Comparison of ENCODE assay signal across 1 cellular context in the genomic region with DNA sequence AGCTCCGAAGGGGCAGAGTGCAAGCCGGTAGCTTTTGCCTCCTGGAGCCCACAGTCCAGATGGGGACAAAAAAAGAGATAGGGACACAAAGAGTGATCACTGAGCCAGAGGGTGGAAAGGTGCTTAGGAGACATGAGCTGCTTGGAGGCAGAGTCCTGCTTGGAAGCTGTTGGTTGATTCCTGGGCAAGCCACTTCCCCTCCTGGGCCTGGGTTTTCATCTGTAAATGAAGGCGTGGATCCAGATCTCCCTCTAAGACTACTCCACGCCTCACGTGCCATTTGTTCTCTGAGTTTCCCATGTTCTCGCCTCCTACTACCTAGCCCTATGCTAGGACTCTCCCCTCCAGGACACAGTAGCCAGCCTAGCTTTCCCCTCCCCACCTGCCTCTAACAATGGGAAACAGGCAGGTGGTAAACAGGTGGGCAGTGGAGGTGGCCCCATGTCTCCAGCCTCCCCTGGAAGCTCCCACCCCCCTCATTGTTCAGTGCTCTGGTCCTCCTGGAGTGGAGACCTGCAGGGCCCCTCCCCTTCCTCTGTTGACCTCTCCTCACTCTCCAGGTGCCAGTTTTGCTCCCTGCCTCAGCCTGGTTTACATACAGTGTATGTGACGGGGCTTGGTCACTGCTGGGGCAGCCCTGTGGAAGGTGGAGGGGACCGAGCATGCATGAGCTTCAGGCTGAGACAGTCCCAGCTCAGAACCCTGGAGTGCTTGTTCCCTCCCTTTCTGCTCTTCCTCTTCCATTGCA.
TF ChIP-seq lines count a peak whose summit lies in the region.

No MANE protein-coding gene starts in this region.

TF ChIP-seq in HepG2, 621 proteins besides CTCF, POLR2A, EP300 and RAD21 (continued from another document):
- TF ChIP-seq, protein P1, sequence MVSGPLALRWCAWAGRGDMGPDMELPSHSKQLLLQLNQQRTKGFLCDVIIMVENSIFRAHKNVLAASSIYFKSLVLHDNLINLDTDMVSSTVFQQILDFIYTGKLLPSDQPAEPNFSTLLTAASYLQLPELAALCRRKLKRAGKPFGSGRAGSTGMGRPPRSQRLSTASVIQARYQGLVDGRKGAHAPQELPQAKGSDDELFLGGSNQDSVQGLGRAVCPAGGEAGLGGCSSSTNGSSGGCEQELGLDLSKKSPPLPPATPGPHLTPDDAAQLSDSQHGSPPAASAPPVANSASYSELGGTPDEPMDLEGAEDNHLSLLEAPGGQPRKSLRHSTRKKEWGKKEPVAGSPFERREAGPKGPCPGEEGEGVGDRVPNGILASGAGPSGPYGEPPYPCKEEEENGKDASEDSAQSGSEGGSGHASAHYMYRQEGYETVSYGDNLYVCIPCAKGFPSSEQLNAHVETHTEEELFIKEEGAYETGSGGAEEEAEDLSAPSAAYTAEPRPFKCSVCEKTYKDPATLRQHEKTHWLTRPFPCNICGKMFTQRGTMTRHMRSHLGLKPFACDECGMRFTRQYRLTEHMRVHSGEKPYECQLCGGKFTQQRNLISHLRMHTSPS (CRISPR knock-in tag; IDR thresholded peaks at IDR 0.05; ENCODE audit: low read depth), result no peak
- TF ChIP-seq RAD51 (IDR thresholded peaks at IDR 0.05; ENCODE audit: borderline replicate concordance), result no peak
- TF ChIP-seq ZNF615 (CRISPR knock-in tag; IDR thresholded peaks at IDR 0.05; ENCODE audit: borderline replicate concordance), result no peak
- TF ChIP-seq ZNF510 (CRISPR knock-in tag; IDR thresholded peaks at IDR 0.05; ENCODE audit: low read depth), result no peak
- TF ChIP-seq, protein P2, sequence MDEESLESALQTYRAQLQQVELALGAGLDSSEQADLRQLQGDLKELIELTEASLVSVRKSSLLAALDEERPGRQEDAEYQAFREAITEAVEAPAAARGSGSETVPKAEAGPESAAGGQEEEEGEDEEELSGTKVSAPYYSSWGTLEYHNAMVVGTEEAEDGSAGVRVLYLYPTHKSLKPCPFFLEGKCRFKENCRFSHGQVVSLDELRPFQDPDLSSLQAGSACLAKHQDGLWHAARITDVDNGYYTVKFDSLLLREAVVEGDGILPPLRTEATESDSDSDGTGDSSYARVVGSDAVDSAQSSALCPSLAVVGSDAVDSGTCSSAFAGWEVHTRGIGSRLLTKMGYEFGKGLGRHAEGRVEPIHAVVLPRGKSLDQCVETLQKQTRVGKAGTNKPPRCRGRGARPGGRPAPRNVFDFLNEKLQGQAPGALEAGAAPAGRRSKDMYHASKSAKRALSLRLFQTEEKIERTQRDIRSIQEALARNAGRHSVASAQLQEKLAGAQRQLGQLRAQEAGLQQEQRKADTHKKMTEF (CRISPR knock-in tag; IDR thresholded peaks at IDR 0.05), result no peak
- TF ChIP-seq, protein P3, sequence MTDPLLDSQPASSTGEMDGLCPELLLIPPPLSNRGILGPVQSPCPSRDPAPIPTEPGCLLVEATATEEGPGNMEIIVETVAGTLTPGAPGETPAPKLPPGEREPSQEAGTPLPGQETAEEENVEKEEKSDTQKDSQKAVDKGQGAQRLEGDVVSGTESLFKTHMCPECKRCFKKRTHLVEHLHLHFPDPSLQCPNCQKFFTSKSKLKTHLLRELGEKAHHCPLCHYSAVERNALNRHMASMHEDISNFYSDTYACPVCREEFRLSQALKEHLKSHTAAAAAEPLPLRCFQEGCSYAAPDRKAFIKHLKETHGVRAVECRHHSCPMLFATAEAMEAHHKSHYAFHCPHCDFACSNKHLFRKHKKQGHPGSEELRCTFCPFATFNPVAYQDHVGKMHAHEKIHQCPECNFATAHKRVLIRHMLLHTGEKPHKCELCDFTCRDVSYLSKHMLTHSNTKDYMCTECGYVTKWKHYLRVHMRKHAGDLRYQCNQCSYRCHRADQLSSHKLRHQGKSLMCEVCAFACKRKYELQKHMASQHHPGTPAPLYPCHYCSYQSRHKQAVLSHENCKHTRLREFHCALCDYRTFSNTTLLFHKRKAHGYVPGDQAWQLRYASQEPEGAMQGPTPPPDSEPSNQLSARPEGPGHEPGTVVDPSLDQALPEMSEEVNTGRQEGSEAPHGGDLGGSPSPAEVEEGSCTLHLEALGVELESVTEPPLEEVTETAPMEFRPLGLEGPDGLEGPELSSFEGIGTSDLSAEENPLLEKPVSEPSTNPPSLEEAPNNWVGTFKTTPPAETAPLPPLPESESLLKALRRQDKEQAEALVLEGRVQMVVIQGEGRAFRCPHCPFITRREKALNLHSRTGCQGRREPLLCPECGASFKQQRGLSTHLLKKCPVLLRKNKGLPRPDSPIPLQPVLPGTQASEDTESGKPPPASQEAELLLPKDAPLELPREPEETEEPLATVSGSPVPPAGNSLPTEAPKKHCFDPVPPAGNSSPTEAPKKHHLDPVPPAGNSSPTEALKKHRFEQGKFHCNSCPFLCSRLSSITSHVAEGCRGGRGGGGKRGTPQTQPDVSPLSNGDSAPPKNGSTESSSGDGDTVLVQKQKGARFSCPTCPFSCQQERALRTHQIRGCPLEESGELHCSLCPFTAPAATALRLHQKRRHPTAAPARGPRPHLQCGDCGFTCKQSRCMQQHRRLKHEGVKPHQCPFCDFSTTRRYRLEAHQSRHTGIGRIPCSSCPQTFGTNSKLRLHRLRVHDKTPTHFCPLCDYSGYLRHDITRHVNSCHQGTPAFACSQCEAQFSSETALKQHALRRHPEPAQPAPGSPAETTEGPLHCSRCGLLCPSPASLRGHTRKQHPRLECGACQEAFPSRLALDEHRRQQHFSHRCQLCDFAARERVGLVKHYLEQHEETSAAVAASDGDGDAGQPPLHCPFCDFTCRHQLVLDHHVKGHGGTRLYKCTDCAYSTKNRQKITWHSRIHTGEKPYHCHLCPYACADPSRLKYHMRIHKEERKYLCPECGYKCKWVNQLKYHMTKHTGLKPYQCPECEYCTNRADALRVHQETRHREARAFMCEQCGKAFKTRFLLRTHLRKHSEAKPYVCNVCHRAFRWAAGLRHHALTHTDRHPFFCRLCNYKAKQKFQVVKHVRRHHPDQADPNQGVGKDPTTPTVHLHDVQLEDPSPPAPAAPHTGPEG (CRISPR knock-in tag; IDR thresholded peaks at IDR 0.05), result no peak
- TF ChIP-seq MXD4 (CRISPR knock-in tag; IDR thresholded peaks at IDR 0.05), result no peak
- TF ChIP-seq, protein P4, sequence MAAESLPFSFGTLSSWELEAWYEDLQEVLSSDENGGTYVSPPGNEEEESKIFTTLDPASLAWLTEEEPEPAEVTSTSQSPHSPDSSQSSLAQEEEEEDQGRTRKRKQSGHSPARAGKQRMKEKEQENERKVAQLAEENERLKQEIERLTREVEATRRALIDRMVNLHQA (CRISPR knock-in tag; IDR thresholded peaks at IDR 0.05), result no peak
- TF ChIP-seq CENPT (CRISPR knock-in tag; IDR thresholded peaks at IDR 0.05; ENCODE audit: low read depth), result no peak
- TF ChIP-seq BORCS8-MEF2B (CRISPR knock-in tag; IDR thresholded peaks at IDR 0.05), result no peak
- TF ChIP-seq SMC3 (IDR thresholded peaks at IDR 0.05; ENCODE audit: low read length), result no peak
- TF ChIP-seq HNRNPUL1 (IDR thresholded peaks at IDR 0.05; ENCODE audit: low read depth, low read length), result no peak
- TF ChIP-seq CBX2 (IDR thresholded peaks at IDR 0.05; ENCODE audit: low read depth, low read length), result no peak
- no peak for TF ChIP-seq CBX2 (CRISPR knock-in tag; IDR thresholded peaks at IDR 0.05; ENCODE audit: low read depth)
- no peak for TF ChIP-seq ZNF44 (CRISPR knock-in tag; IDR thresholded peaks at IDR 0.05)
- TF ChIP-seq, protein P5, sequence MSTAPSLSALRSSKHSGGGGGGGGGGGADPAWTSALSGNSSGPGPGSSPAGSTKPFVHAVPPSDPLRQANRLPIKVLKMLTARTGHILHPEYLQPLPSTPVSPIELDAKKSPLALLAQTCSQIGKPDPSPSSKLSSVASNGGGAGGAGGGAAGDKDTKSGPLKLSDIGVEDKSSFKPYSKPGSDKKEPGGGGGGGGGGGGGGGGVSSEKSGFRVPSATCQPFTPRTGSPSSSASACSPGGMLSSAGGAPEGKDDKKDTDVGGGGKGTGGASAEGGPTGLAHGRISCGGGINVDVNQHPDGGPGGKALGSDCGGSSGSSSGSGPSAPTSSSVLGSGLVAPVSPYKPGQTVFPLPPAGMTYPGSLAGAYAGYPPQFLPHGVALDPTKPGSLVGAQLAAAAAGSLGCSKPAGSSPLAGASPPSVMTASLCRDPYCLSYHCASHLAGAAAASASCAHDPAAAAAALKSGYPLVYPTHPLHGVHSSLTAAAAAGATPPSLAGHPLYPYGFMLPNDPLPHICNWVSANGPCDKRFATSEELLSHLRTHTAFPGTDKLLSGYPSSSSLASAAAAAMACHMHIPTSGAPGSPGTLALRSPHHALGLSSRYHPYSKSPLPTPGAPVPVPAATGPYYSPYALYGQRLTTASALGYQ (CRISPR knock-in tag; IDR thresholded peaks at IDR 0.05), result no peak
- no peak for TF ChIP-seq SMAD1 (CRISPR knock-in tag; IDR thresholded peaks at IDR 0.05; ENCODE audit: borderline replicate concordance, low read depth)
- 0 out of 2 replicates have a peak, but pooled peaks have one; percentile 9 for TF ChIP-seq ZNF768 (CRISPR knock-in tag; IDR thresholded peaks at IDR 0.05)
- TF ChIP-seq ZNF674 (CRISPR knock-in tag; IDR thresholded peaks at IDR 0.05; ENCODE audit: low read depth), result no peak
- no peak for TF ChIP-seq NKX3-1 (CRISPR knock-in tag; IDR thresholded peaks at IDR 0.05)
- TF ChIP-seq ZNF317 (CRISPR knock-in tag; IDR thresholded peaks at IDR 0.05), result no peak
- TF ChIP-seq MTA3 (CRISPR knock-in tag; IDR thresholded peaks at IDR 0.05), result no peak
- TF ChIP-seq XBP1 (CRISPR knock-in tag; IDR thresholded peaks at IDR 0.05), result no peak
- TF ChIP-seq, protein P6, sequence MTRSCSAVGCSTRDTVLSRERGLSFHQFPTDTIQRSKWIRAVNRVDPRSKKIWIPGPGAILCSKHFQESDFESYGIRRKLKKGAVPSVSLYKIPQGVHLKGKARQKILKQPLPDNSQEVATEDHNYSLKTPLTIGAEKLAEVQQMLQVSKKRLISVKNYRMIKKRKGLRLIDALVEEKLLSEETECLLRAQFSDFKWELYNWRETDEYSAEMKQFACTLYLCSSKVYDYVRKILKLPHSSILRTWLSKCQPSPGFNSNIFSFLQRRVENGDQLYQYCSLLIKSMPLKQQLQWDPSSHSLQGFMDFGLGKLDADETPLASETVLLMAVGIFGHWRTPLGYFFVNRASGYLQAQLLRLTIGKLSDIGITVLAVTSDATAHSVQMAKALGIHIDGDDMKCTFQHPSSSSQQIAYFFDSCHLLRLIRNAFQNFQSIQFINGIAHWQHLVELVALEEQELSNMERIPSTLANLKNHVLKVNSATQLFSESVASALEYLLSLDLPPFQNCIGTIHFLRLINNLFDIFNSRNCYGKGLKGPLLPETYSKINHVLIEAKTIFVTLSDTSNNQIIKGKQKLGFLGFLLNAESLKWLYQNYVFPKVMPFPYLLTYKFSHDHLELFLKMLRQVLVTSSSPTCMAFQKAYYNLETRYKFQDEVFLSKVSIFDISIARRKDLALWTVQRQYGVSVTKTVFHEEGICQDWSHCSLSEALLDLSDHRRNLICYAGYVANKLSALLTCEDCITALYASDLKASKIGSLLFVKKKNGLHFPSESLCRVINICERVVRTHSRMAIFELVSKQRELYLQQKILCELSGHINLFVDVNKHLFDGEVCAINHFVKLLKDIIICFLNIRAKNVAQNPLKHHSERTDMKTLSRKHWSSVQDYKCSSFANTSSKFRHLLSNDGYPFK (CRISPR knock-in tag; IDR thresholded peaks at IDR 0.05; ENCODE audit: borderline replicate concordance), result no peak
- TF ChIP-seq, protein P7, sequence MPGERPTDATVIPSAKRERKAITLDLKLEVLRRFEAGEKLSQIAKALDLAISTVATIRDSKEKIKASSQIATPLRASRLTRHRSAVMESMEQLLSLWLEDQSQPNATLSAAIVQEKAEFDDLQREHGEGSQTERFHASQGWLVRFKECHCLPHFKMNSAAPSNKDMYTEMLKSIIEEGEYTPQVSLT (CRISPR knock-in tag; IDR thresholded peaks at IDR 0.05; ENCODE audit: borderline replicate concordance, low read depth), result no peak
- TF ChIP-seq, protein P8, sequence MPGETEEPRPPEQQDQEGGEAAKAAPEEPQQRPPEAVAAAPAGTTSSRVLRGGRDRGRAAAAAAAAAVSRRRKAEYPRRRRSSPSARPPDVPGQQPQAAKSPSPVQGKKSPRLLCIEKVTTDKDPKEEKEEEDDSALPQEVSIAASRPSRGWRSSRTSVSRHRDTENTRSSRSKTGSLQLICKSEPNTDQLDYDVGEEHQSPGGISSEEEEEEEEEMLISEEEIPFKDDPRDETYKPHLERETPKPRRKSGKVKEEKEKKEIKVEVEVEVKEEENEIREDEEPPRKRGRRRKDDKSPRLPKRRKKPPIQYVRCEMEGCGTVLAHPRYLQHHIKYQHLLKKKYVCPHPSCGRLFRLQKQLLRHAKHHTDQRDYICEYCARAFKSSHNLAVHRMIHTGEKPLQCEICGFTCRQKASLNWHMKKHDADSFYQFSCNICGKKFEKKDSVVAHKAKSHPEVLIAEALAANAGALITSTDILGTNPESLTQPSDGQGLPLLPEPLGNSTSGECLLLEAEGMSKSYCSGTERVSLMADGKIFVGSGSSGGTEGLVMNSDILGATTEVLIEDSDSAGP (CRISPR knock-in tag; IDR thresholded peaks at IDR 0.05; ENCODE audit: borderline replicate concordance), result peak; percentile 40; the same call in 1 of the 2 replicates
- TF ChIP-seq, protein P9, sequence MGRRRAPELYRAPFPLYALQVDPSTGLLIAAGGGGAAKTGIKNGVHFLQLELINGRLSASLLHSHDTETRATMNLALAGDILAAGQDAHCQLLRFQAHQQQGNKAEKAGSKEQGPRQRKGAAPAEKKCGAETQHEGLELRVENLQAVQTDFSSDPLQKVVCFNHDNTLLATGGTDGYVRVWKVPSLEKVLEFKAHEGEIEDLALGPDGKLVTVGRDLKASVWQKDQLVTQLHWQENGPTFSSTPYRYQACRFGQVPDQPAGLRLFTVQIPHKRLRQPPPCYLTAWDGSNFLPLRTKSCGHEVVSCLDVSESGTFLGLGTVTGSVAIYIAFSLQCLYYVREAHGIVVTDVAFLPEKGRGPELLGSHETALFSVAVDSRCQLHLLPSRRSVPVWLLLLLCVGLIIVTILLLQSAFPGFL (CRISPR knock-in tag; IDR thresholded peaks at IDR 0.05), result no peak
- TF ChIP-seq ZNF496 (CRISPR knock-in tag; IDR thresholded peaks at IDR 0.05; ENCODE audit: insufficient replicate concordance), result no peak
- TF ChIP-seq RBM22 (optimal IDR thresholded peaks at IDR 0.05; ENCODE audit: low read length), result peak; percentile 97
- no peak for TF ChIP-seq NR1H2 (CRISPR knock-in tag; IDR thresholded peaks at IDR 0.05; ENCODE audit: borderline replicate concordance, low read depth)
- TF ChIP-seq ZNF788 (CRISPR knock-in tag; IDR thresholded peaks at IDR 0.05; ENCODE audit: borderline replicate concordance), result no peak
- TF ChIP-seq, protein P10, sequence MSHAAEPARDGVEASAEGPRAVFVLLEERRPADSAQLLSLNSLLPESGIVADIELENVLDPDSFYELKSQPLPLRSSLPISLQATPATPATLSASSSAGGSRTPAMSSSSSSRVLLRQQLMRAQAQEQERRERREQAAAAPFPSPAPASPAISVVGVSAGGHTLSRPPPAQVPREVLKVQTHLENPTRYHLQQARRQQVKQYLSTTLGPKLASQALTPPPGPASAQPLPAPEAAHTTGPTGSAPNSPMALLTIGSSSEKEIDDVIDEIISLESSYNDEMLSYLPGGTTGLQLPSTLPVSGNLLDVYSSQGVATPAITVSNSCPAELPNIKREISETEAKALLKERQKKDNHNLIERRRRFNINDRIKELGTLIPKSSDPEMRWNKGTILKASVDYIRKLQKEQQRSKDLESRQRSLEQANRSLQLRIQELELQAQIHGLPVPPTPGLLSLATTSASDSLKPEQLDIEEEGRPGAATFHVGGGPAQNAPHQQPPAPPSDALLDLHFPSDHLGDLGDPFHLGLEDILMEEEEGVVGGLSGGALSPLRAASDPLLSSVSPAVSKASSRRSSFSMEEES (CRISPR knock-in tag; IDR thresholded peaks at IDR 0.05), result no peak
- TF ChIP-seq ZNF331 (CRISPR knock-in tag; IDR thresholded peaks at IDR 0.05), result no peak
- no peak for TF ChIP-seq MEF2D (CRISPR knock-in tag; IDR thresholded peaks at IDR 0.05)
- no peak for TF ChIP-seq ZNF441 (CRISPR knock-in tag; IDR thresholded peaks at IDR 0.05; ENCODE audit: borderline replicate concordance)
- no peak for TF ChIP-seq NFKBIZ (CRISPR knock-in tag; IDR thresholded peaks at IDR 0.05)
- no peak for TF ChIP-seq ZNF101 (CRISPR knock-in tag; IDR thresholded peaks at IDR 0.05; ENCODE audit: borderline replicate concordance, low read depth)
- 0 out of 2 replicates have a peak, but pooled peaks have one; percentile 71 for TF ChIP-seq ZC3H13 (CRISPR knock-in tag; IDR thresholded peaks at IDR 0.05)
